Comparison of ENCODE assay signal across 1 cellular context in the genomic region with DNA sequence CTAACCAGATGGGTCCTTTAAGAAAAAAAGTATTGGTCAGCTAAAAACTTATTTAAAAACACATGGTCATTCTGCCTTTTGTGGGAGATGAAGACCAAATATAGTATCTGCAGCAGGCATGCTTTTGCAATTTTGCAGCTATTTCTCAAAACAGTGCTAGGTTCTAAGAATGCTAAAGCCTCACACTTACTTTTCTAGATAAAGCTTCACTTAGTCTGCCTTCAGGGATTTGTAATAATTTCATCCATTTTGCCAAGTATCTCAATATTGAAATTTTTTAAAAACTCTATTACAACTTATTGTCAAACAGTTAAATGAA.
TF ChIP-seq lines count a peak whose summit lies in the region.

No MANE protein-coding gene starts in this region.

TF ChIP-seq in GM23338, 12 proteins besides CTCF, POLR2A, EP300 and RAD21 (continued from another document):
- TF ChIP-seq, protein P1, sequence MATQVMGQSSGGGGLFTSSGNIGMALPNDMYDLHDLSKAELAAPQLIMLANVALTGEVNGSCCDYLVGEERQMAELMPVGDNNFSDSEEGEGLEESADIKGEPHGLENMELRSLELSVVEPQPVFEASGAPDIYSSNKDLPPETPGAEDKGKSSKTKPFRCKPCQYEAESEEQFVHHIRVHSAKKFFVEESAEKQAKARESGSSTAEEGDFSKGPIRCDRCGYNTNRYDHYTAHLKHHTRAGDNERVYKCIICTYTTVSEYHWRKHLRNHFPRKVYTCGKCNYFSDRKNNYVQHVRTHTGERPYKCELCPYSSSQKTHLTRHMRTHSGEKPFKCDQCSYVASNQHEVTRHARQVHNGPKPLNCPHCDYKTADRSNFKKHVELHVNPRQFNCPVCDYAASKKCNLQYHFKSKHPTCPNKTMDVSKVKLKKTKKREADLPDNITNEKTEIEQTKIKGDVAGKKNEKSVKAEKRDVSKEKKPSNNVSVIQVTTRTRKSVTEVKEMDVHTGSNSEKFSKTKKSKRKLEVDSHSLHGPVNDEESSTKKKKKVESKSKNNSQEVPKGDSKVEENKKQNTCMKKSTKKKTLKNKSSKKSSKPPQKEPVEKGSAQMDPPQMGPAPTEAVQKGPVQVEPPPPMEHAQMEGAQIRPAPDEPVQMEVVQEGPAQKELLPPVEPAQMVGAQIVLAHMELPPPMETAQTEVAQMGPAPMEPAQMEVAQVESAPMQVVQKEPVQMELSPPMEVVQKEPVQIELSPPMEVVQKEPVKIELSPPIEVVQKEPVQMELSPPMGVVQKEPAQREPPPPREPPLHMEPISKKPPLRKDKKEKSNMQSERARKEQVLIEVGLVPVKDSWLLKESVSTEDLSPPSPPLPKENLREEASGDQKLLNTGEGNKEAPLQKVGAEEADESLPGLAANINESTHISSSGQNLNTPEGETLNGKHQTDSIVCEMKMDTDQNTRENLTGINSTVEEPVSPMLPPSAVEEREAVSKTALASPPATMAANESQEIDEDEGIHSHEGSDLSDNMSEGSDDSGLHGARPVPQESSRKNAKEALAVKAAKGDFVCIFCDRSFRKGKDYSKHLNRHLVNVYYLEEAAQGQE (IDR thresholded peaks at IDR 0.05; ENCODE audit: unreplicated experiment): no peak
- TF ChIP-seq ZNF462 (CRISPR knock-in tag; IDR thresholded peaks at IDR 0.05): no peak
